17 cellular contexts compared by ENCODE assay signal in the genomic region with DNA sequence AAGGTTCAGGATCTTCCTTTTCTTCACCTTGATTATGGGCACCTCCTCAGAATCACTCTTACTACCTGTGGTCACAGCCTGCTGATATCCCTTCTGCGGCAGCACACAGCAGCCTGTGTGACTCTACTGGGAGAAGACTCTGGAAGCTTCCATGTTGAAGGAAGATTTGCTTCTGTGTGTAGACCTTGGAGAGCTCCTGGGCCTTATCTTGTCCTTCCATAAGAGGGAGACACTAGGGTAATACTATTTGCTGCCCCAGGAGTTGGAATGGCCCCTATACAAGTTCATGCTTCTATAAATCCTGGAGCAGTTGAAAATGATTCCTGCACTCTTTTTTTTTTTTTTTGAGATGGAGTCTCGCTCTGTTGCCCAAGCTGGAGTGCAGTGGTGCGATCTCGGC. TPM values are rescaled to one million over a fixed set of nuclear protein-coding genes. Genes with fewer than 3 reads are reported as not detected.
A peak's percentile ranks its signal among the peaks of the same experiment; 100 is the strongest.
DNase-seq lines count a peak whose midpoint lies in the region; ATAC-seq, FAIRE-seq and TF ChIP-seq lines count a peak whose summit lies in the region.
"Had no signal": no experiment of that assay in that cellular context is flagged by ENCODE, and none has a peak within 500 bp of the region (broad histone marks: within the 10 kb centered on the region; RNA-seq: fewer than 3 reads in every experiment).

No MANE protein-coding gene starts in this region.

- H3K23me2 ChIP-seq in H1 (ENCODE audit: low read depth, low read length) = no peaks in the 10 kb centered on the region

- POLR2A ChIA-PET in HCT116 (lab: Charles Lee) = no interaction called here
- POLR2A ChIA-PET in H1 (lab: Charles Lee; ENCODE audit: partially characterized antibody) = no interaction called here

- no peaks in the 10 kb centered on the region for H4K20me1 ChIP-seq in HCT116 (ENCODE audit: insufficient read depth)
- H4K20me1 ChIP-seq in H1 (replicated peaks in 1 of 2; ENCODE audit: control insufficient read depth in 1 of 2, insufficient read depth in 2 of 2, low read length in 2 of 2) = no peaks in the 10 kb centered on the region

- no peak overlapping the region for H2BK5ac ChIP-seq in H1 (ENCODE audit: low read depth, low read length)

- no peak for TF ChIP-seq POLR2A in HCT116 (IDR thresholded peaks at IDR 0.05; ENCODE audit: borderline replicate concordance, extremely low read depth, insufficient read depth, insufficient read length)
- no peak for TF ChIP-seq POLR2A in H1 (IDR thresholded peaks at IDR 0.05; ENCODE audit: control extremely low read depth in 1 of 2, low read depth in 2 of 2, low read length in 2 of 2)

- peak; percentile 42 for FAIRE-seq in H1 (lab: Jason Lieb, UNC)

- RAD21 ChIA-PET in HCT116 (lab: Charles Lee; ENCODE audit: low non-redundant PET in 1 of 2, low total read pairs in 2 of 2, uncharacterized antibody in 2 of 2, unreplicated experiment in 2 of 2) = no interaction called here

- H3K9me3 ChIP-seq in HCT116 (ENCODE audit: control insufficient read depth in 1 of 2, insufficient read depth in 1 of 2, low read depth in 1 of 2, low read length in 2 of 2) = no peaks in the 10 kb centered on the region
- H3K9me3 ChIP-seq in H1 (ENCODE audit: insufficient read depth in 2 of 2, low read depth in 1 of 2, low read length in 1 of 2) = no peaks in the 10 kb centered on the region
- no peaks in the 10 kb centered on the region for H3K9me3 ChIP-seq in effector memory CD4-positive, alpha-beta T cell (ENCODE audit: control insufficient read depth, low read length)
- H3K9me3 ChIP-seq: HAP-1 had no signal

- H3K4ac ChIP-seq in H1 (replicated peaks; ENCODE audit: insufficient read length, low read depth, low read length) = no peak overlapping the region

- H4K91ac ChIP-seq in H1 (replicated peaks; ENCODE audit: insufficient read length, low read length) = no peak overlapping the region

- no peak overlapping the region for H3K4me2 ChIP-seq in HCT116 (ENCODE audit: low read length)
- no peak overlapping the region for H3K4me2 ChIP-seq in H1 (ENCODE audit: insufficient read depth in 1 of 2, low read depth in 2 of 2, low read length in 2 of 2)
- H3K4me2 ChIP-seq: KMS-11 had no signal

- H3K36me3 ChIP-seq in HCT116 (ENCODE audit: control insufficient read depth in 1 of 2, insufficient read depth in 2 of 2, low read length in 2 of 2) (no peaks in the 10 kb centered on the region), H1 (ENCODE audit: control insufficient read depth in 2 of 4, insufficient read depth in 4 of 4, low read length in 3 of 4) (no peaks in the 10 kb centered on the region)
- no peaks in the 10 kb centered on the region for H3K36me3 ChIP-seq in effector memory CD4-positive, alpha-beta T cell (ENCODE audit: control insufficient read depth, insufficient read depth, low read length)
- H3K36me3 ChIP-seq: HAP-1 had no signal

- TF ChIP-seq EP300 in Ishikawa (IDR thresholded peaks at IDR 0.05; ENCODE audit: borderline replicate concordance) (no peak), H1 (IDR thresholded peaks at IDR 0.05; ENCODE audit: borderline replicate concordance in 1 of 2, low read depth in 2 of 2, low read length in 2 of 2) (no peak)

- no peak overlapping the region for H3K56ac ChIP-seq in H1 (replicated peaks; ENCODE audit: insufficient read length, low read depth, low read length)

- BruUV-seq in HCT116 (replicated peaks; lab: Mats Ljungman, UMichigan) = no TSS peak

- DNase-seq in HCT116 (ENCODE audit: low read depth, low spot score) = no peak
- no peak for DNase-seq in H1 (ENCODE audit: low read depth in 1 of 2, low spot score in 2 of 2)
- DNase-seq in foreskin melanocyte = no peak
- no peak for DNase-seq in effector memory CD4-positive, alpha-beta T cell
- DNase-seq: CD8-positive, alpha-beta T cell; COR-L47; DMS53; GF-D8; GM23248 had no signal

- H3K14ac ChIP-seq in H1 (ENCODE audit: insufficient read length) = no peak overlapping the region

- H2BK20ac ChIP-seq in H1 (ENCODE audit: low read length) = no peak overlapping the region

- no peak overlapping the region for H3K18ac ChIP-seq in H1 (ENCODE audit: extremely low read depth, low read length)

- H2BK15ac ChIP-seq in H1 (ENCODE audit: low read length) = no peak overlapping the region

- TF ChIP-seq RAD21 in HCT116 (IDR thresholded peaks at IDR 0.05; ENCODE audit: low read depth) (no peak), Ishikawa (IDR thresholded peaks at IDR 0.05; ENCODE audit: low read depth) (no peak), H1 (IDR thresholded peaks at IDR 0.05 in 1 of 2, conservative IDR thresholded peaks at IDR 0.05 in 1 of 2; ENCODE audit: low read depth in 2 of 2, low read length in 2 of 2) (no peak; a peak in 1 of 4 replicates)

- intact Hi-C loops in HCT116 (cut with micrococcal nuclease) = no loop called here

- H4K8ac ChIP-seq in H1 (ENCODE audit: extremely low read depth, insufficient read depth, low read length) = no peak overlapping the region

- no peaks in the 10 kb centered on the region for H3K79me1 ChIP-seq in H1 (ENCODE audit: low read depth, low read length)

- H2AFZ ChIP-seq in HCT116 (ENCODE audit: low read depth, low read length, poor library complexity, severe bottlenecking) (no peak overlapping the region), H1 (ENCODE audit: low read length) (no peak overlapping the region)
- H2AFZ ChIP-seq: GM23248 had no signal

- no peak overlapping the region for H3K9ac ChIP-seq in HCT116 (ENCODE audit: low read length)
- H3K9ac ChIP-seq in H1 (replicated peaks in 1 of 4; ENCODE audit: extremely low read depth in 1 of 4, low read depth in 3 of 4, low read length in 3 of 4) = no peak overlapping the region
- H3K9ac ChIP-seq: GM23248, KMS-11 had no signal

- ATAC-seq in HCT116 = no peak; the same call in 1 of the 2 replicates
- no peak for ATAC-seq in GM21576 (IDR thresholded peaks at IDR 0.05; ENCODE audit: unreplicated experiment)
- ATAC-seq: CD8-positive, alpha-beta T cell had no signal

- H3K4me1 ChIP-seq in HCT116 (ENCODE audit: control insufficient read depth in 1 of 2, insufficient read depth in 2 of 2, low read length in 2 of 2) = no peaks in the 10 kb centered on the region; a peak in 1 of 4 replicates
- no peaks in the 10 kb centered on the region for H3K4me1 ChIP-seq in H1 (replicated peaks in 1 of 4; ENCODE audit: control insufficient read depth in 3 of 4, insufficient read depth in 4 of 4, low read length in 3 of 4)
- no peaks in the 10 kb centered on the region for H3K4me1 ChIP-seq in effector memory CD4-positive, alpha-beta T cell (ENCODE audit: control insufficient read depth, insufficient read depth, low read length, poor library complexity, severe bottlenecking)
- H3K4me1 ChIP-seq: HAP-1 had no signal

- no peak overlapping the region for H2BK120ac ChIP-seq in H1 (replicated peaks; ENCODE audit: low read depth, low read length)

- no peaks in the 10 kb centered on the region for H3K9me2 ChIP-seq in HCT116 (ENCODE audit: insufficient read depth)

- TF ChIP-seq CTCF in HCT116 (IDR thresholded peaks at IDR 0.05 in 2 of 3, conservative IDR thresholded peaks at IDR 0.05 in 1 of 3; ENCODE audit: borderline replicate concordance in 1 of 3, insufficient read depth in 1 of 3, low read depth in 2 of 3, low read length in 2 of 3) (no peak), H1 (IDR thresholded peaks at IDR 0.05; ENCODE audit: control extremely low read depth in 1 of 3, insufficient read depth in 1 of 3, low read depth in 1 of 3, low read length in 3 of 3) (no peak)

- H3K27me3 ChIP-seq in HCT116 (ENCODE audit: insufficient read depth, low read length) (no peaks in the 10 kb centered on the region), H1 (replicated peaks in 1 of 4; ENCODE audit: control insufficient read depth in 3 of 4, extremely low read depth in 1 of 4, insufficient read depth in 3 of 4, low read length in 3 of 4) (no peaks in the 10 kb centered on the region)
- no peaks in the 10 kb centered on the region for H3K27me3 ChIP-seq in effector memory CD4-positive, alpha-beta T cell (replicated peaks; ENCODE audit: control insufficient read depth, insufficient read depth, low read length, poor library complexity, severe bottlenecking)

- H4K5ac ChIP-seq in H1 (ENCODE audit: insufficient read length, low read depth, low read length) = no peak overlapping the region

- 90% methylated on average over 1 of the region's 4 CpGs; no CpG with 5 or more reads in 1 of the 2 experiments for WGBS in H1 (ENCODE audit: extremely low coverage in 1 of 2, insufficient coverage in 1 of 2, insufficient read length in 1 of 2, insufficient replicate concordance in 2 of 2, low coverage in 1 of 2, low lambda C conversion rate in 2 of 2, missing lambda C conversion rate in 1 of 2), 2 experiments

- no peak overlapping the region for H3K23ac ChIP-seq in H1 (ENCODE audit: insufficient read length)

- H3K4me3 ChIP-seq in HCT116 (replicated peaks in 1 of 2; ENCODE audit: low read depth in 1 of 2, low read length in 2 of 2) = no peak overlapping the region
- no peak overlapping the region for H3K4me3 ChIP-seq in H1 (ENCODE audit: extremely low read depth in 1 of 4, insufficient read depth in 2 of 4, low read depth in 3 of 4, low read length in 4 of 4)
- H3K4me3 ChIP-seq in effector memory CD4-positive, alpha-beta T cell (ENCODE audit: insufficient read depth, low read depth, low read length, poor library complexity, severe bottlenecking) = no peak overlapping the region
- H3K4me3 ChIP-seq: GM23248, HAP-1 had no signal

- no peak overlapping the region for H2AK5ac ChIP-seq in H1 (ENCODE audit: low read depth, low read length)

- no peaks in the 10 kb centered on the region for H3K79me2 ChIP-seq in HCT116 (ENCODE audit: insufficient read depth, low read length)
- H3K79me2 ChIP-seq in H1 (ENCODE audit: control insufficient read depth in 1 of 2, insufficient read depth in 2 of 2, low read length in 2 of 2) = no peaks in the 10 kb centered on the region

- no peak overlapping the region for H3K27ac ChIP-seq in HCT116 (ENCODE audit: low read depth, low read length)
- H3K27ac ChIP-seq in H1 (ENCODE audit: low read depth, low read length) = no peak overlapping the region
- no peak overlapping the region for H3K27ac ChIP-seq in effector memory CD4-positive, alpha-beta T cell (ENCODE audit: insufficient read depth, low read length, poor library complexity, severe bottlenecking)
- H3K27ac ChIP-seq: GM23248, HL-60, KMS-11 had no signal

- no peak overlapping the region for H2BK12ac ChIP-seq in H1 (ENCODE audit: low read depth, low read length)

- CTCF ChIA-PET in HCT116 (lab: Charles Lee) = no interaction called here
- CTCF ChIA-PET in H1 (lab: Charles Lee; ENCODE audit: partially characterized antibody) = interaction anchor here (2.3 kb wide), 1 partner anchor 21 kb away, joined by 8 read pairs; no protein-coding TSS in a partner anchor

RNA-seq across cellular contexts. Expression of a gene that starts 10.2 kb away (rescaled TPM):
- not detected for total RNA-seq in HCT116 (2021; ENCODE audit: unreplicated experiment)
- polyA plus RNA-seq in HCT116 (2012) = not detected in 2 replicates
- total RNA-seq in H1 (2021; fragmentation: NEBNext Ultra II Directional; extraction: Animal tissue kit (Norgen Biotek cat#: 25700)) = not detected in 2 replicates
- not detected in 2 replicates for polyA plus RNA-seq in H1 (2011; rRNA removed)
- not detected for polyA plus RNA-seq in H1 (2011; cell fraction: cytosol; rRNA removed)
- polyA plus RNA-seq in H1 (2011; cell fraction: nucleus; rRNA removed) = 0.07 TPM
- 0.07 TPM in 1 of 4 replicates, not detected in the others for polyA plus RNA-seq in H1 (2012, experiment 1 of 2)
- polyA plus RNA-seq in H1 (2012, experiment 2 of 2) = not detected
- polyA plus RNA-seq in H1 (2013, experiment 1 of 2) = not detected
- not detected for polyA plus RNA-seq in H1 (2013, experiment 2 of 2)
- polyA minus RNA-seq in H1 (2011; rRNA and poly(A)+ RNA removed) = not detected in 2 replicates
- polyA minus RNA-seq in H1 (2011; cell fraction: cytosol; rRNA and poly(A)+ RNA removed) = not detected
- polyA minus RNA-seq in H1 (2011; cell fraction: nucleus; rRNA and poly(A)+ RNA removed) = not detected
- total RNA-seq: A673; CD8-positive, alpha-beta T cell; GM23248 had no signal
- polyA plus RNA-seq: BJ, CD14-positive monocyte, GM23248 had no signal

RNA-seq across cellular contexts. Expression of a gene that starts 36.3 kb away (rescaled TPM):
- total RNA-seq in HCT116 (2021; ENCODE audit: unreplicated experiment) = not detected
- polyA plus RNA-seq in HCT116 (2012) = not detected in 2 replicates
- not detected in 2 replicates for total RNA-seq in H1 (2021; fragmentation: NEBNext Ultra II Directional; extraction: Animal tissue kit (Norgen Biotek cat#: 25700))
- not detected in 2 replicates for polyA plus RNA-seq in H1 (2011; rRNA removed)
- not detected for polyA plus RNA-seq in H1 (2011; cell fraction: cytosol; rRNA removed)
- polyA plus RNA-seq in H1 (2011; cell fraction: nucleus; rRNA removed) = not detected
- polyA plus RNA-seq in H1 (2012, experiment 1 of 2) = 0.19 to 0.25 TPM (median 0.24 TPM) in 4 replicates
- polyA plus RNA-seq in H1 (2012, experiment 2 of 2) = not detected
- polyA plus RNA-seq in H1 (2013, experiment 1 of 2) = not detected
- not detected for polyA plus RNA-seq in H1 (2013, experiment 2 of 2)
- polyA minus RNA-seq in H1 (2011; rRNA and poly(A)+ RNA removed) = not detected in 2 replicates
- polyA minus RNA-seq in H1 (2011; cell fraction: cytosol; rRNA and poly(A)+ RNA removed) = not detected
- not detected for polyA minus RNA-seq in H1 (2011; cell fraction: nucleus; rRNA and poly(A)+ RNA removed)
- total RNA-seq: A673; CD8-positive, alpha-beta T cell; GM23248 had no signal
- polyA plus RNA-seq: BJ, CD14-positive monocyte, GM23248 had no signal
